Comparison of ENCODE assay signal across 17 cellular contexts in genomic region chr20:5214826-5215225, GRCh38.
"Had no signal": no experiment of that assay in that cellular context is flagged by ENCODE, and none has a peak within 500 bp of the region (broad histone marks: within the 10 kb centered on the region; RNA-seq: fewer than 3 reads in every experiment).

No MANE protein-coding gene starts in this region.

- ATAC-seq: activated naive CD4-positive, alpha-beta T cell treated with anti-CD3 and anti-CD28 coated beads, Interleukin-2, amount 50 U/mL, for 72 hours; natural killer cell; stimulated activated naive CD8-positive, alpha-beta T cell treated with anti-CD3 and anti-CD28 coated beads, Interleukin-15, Interleukin-2, amounts not matched to agents 100 U/mL and 50 U/mL, for 24 hours; T-helper 17 cell had no signal

- H3K27me3 Mint-ChIP-seq: activated CD4-positive, alpha-beta memory T cell treated with anti-CD3 and anti-CD28 coated beads, Interleukin-2, amount 10 ng/mL, durations not matched to agents 7 days and 5 days; activated T-cell treated with anti-CD3 and anti-CD28 coated beads, Interleukin-2, amount 50 U/mL, for 24 hours; progenitor cell of endocrine pancreas; T-helper 17 cell had no signal

- DNase-seq: activated CD4-positive, alpha-beta memory T cell treated with anti-CD3 and anti-CD28 coated beads, Interleukin-2, amount 10 ng/mL, durations not matched to agents 7 days and 5 days; activated CD4-positive, alpha-beta T cell treated with anti-CD3 and anti-CD28 coated beads for 4 hours; activated effector memory CD4-positive, alpha-beta T cell treated with Interleukin-2 at 50 U/mL for 16 hours; activated T-cell treated with anti-CD3 and anti-CD28 coated beads, Interleukin-2, amount 50 U/mL, for 24 hours; foreskin fibroblast; glutamatergic neuron; immature natural killer cell; left cardiac atrium; natural killer cell; small intestine; stimulated activated naive CD8-positive, alpha-beta T cell treated with anti-CD3 and anti-CD28 coated beads, Interleukin-15, Interleukin-2, amounts not matched to agents 100 U/mL and 50 U/mL, for 24 hours; T-helper 17 cell; upper lobe of left lung had no signal

- H3K4me3 ChIP-seq: right atrium auricular region, suprapubic skin, upper lobe of left lung had no signal

- H3K27ac Mint-ChIP-seq: activated CD4-positive, alpha-beta memory T cell treated with anti-CD3 and anti-CD28 coated beads, Interleukin-2, amount 10 ng/mL, durations not matched to agents 7 days and 5 days; activated naive CD4-positive, alpha-beta T cell treated with anti-CD3 and anti-CD28 coated beads, Interleukin-2, amount 50 U/mL, for 72 hours; activated T-cell treated with anti-CD3 and anti-CD28 coated beads, Interleukin-2, amount 50 U/mL, for 24 hours; immature natural killer cell; natural killer cell; progenitor cell of endocrine pancreas; T-helper 17 cell had no signal

- FAIRE-seq: small intestine had no signal

- H3K9me3 Mint-ChIP-seq: activated CD4-positive, alpha-beta memory T cell treated with anti-CD3 and anti-CD28 coated beads, Interleukin-2, amount 10 ng/mL, durations not matched to agents 7 days and 5 days; activated naive CD4-positive, alpha-beta T cell treated with anti-CD3 and anti-CD28 coated beads, Interleukin-2, amount 50 U/mL, for 72 hours; activated T-cell treated with anti-CD3 and anti-CD28 coated beads, Interleukin-2, amount 50 U/mL, for 24 hours; immature natural killer cell; natural killer cell had no signal

- H3K4me1 Mint-ChIP-seq: activated CD4-positive, alpha-beta memory T cell treated with anti-CD3 and anti-CD28 coated beads, Interleukin-2, amount 10 ng/mL, durations not matched to agents 7 days and 5 days; immature natural killer cell; natural killer cell had no signal

- H3K9me3 ChIP-seq: right atrium auricular region, suprapubic skin, upper lobe of left lung had no signal

- H3K27ac ChIP-seq: suprapubic skin had no signal

- H3K27me3 ChIP-seq: right atrium auricular region, suprapubic skin, upper lobe of left lung had no signal

- H3K36me3 Mint-ChIP-seq: activated naive CD4-positive, alpha-beta T cell treated with anti-CD3 and anti-CD28 coated beads, Interleukin-2, amount 50 U/mL, for 72 hours; natural killer cell had no signal

- H3K4me3 Mint-ChIP-seq: activated CD4-positive, alpha-beta memory T cell treated with anti-CD3 and anti-CD28 coated beads, Interleukin-2, amount 10 ng/mL, durations not matched to agents 7 days and 5 days; activated T-cell treated with anti-CD3 and anti-CD28 coated beads, Interleukin-2, amount 50 U/mL, for 24 hours; immature natural killer cell; natural killer cell; T-helper 17 cell had no signal
